Comparison of ENCODE assay signal across 8 cellular contexts in genomic region chr6:13874191-13874549, GRCh38. TPM values are rescaled to one million over a fixed set of nuclear protein-coding genes. Genes with fewer than 3 reads are reported as not detected.
DNase-seq lines count a peak whose midpoint lies in the region; ATAC-seq and TF ChIP-seq lines count a peak whose summit lies in the region.
"Had no signal": no experiment of that assay in that cellular context is flagged by ENCODE, and none has a peak within 500 bp of the region (broad histone marks: within the 10 kb centered on the region; RNA-seq: fewer than 3 reads in every experiment).

No MANE protein-coding gene starts in this region.

- POLR2A ChIA-PET in HEK293 (lab: Yijun Ruan, JAX) = interaction anchor here (1.3 kb wide), 1 partner anchor 300 kb away, joined by 3 read pairs; the partner anchor contains the start of gene SIRT5

- peaks cover 13% of the 10 kb centered on the region for H3K4me1 Mint-ChIP-seq in stimulated activated effector memory CD8-positive, alpha-beta T cell treated with anti-CD3 and anti-CD28 coated beads, Interleukin-12 subunit alpha, Interleukin-12 subunit beta, amount 100 ng/mL, for 72 hours

- no peak overlapping the region for H3K27ac Mint-ChIP-seq in stimulated activated effector memory CD8-positive, alpha-beta T cell treated with anti-CD3 and anti-CD28 coated beads, Interleukin-12 subunit alpha, Interleukin-12 subunit beta, amount 100 ng/mL, for 72 hours

- H3K27me3 ChIP-seq in SJSA1 (replicated peaks) (0 out of 2 replicates have a peak, but pooled peaks cover 2% of the 10 kb centered on the region), hepatocyte (no peaks in the 10 kb centered on the region)

- no peaks in the 10 kb centered on the region for H3K79me2 ChIP-seq in hepatocyte

- H3K4me3 ChIP-seq in HEK293 (ENCODE audit: low read depth, low read length) = peak overlapping the region; percentile 25; the same call in 1 of the 2 replicates
- peak overlapping the region; percentile 23 for H3K4me3 ChIP-seq in SJSA1
- peak overlapping the region; percentile 27 for H3K4me3 ChIP-seq in hepatocyte

- CTCF ChIA-PET in HEK293 (lab: Yijun Ruan, JAX) = interaction anchor here (0.5 to 3.0 kb wide), 33 partner anchors 10 to 1000 kb away, joined by 3 to 32 read pairs (median 6); partner anchors contain the start of gene NOL7

- TF ChIP-seq CTCF in HEK293 (tag by site-specific recombination; IDR thresholded peaks at IDR 0.05) (no peak), hepatocyte (IDR thresholded peaks at IDR 0.05; ENCODE audit: poor library complexity) (no peak)

- no peak for ATAC-seq in stimulated activated effector memory CD8-positive, alpha-beta T cell treated with anti-CD3 and anti-CD28 coated beads, Interleukin-12 subunit alpha, Interleukin-12 subunit beta, amount 100 ng/mL, for 72 hours
- no peak for ATAC-seq in GM18907 (IDR thresholded peaks at IDR 0.05; ENCODE audit: unreplicated experiment)
- no peak for ATAC-seq in HG02852 (IDR thresholded peaks at IDR 0.05; ENCODE audit: unreplicated experiment)
- ATAC-seq in GM19467 (IDR thresholded peaks at IDR 0.05; ENCODE audit: unreplicated experiment) = no peak

- H3K9me2 ChIP-seq in hepatocyte (replicated peaks; ENCODE audit: insufficient read depth) = no peaks in the 10 kb centered on the region

- WGBS in hepatocyte (ENCODE audit: low lambda C conversion rate, missing lambda C conversion rate) = 69% methylated on average over 8 of the region's 8 CpGs

- no peaks in the 10 kb centered on the region for H3K4me1 ChIP-seq in HEK293 (ENCODE audit: control insufficient read depth, insufficient read depth, low read length)
- peaks cover 8% of the 10 kb centered on the region for H3K4me1 ChIP-seq in SJSA1 (replicated peaks)
- peaks cover 9% of the 10 kb centered on the region for H3K4me1 ChIP-seq in hepatocyte (ENCODE audit: insufficient read depth)

- H3K36me3 Mint-ChIP-seq in stimulated activated effector memory CD8-positive, alpha-beta T cell treated with anti-CD3 and anti-CD28 coated beads, Interleukin-12 subunit alpha, Interleukin-12 subunit beta, amount 100 ng/mL, for 72 hours = no peaks in the 10 kb centered on the region

- no peak overlapping the region; the same call in 1 of the 2 replicates for H3K27ac ChIP-seq in HEK293 (ENCODE audit: extremely low read depth, low read depth, low read length)
- no peak overlapping the region for H3K27ac ChIP-seq in SJSA1
- peak overlapping the region; percentile 93 for H3K27ac ChIP-seq in hepatocyte

- H3K9me3 Mint-ChIP-seq in stimulated activated effector memory CD8-positive, alpha-beta T cell treated with anti-CD3 and anti-CD28 coated beads, Interleukin-12 subunit alpha, Interleukin-12 subunit beta, amount 100 ng/mL, for 72 hours = no peaks in the 10 kb centered on the region

- no peaks in the 10 kb centered on the region for H3K9me3 ChIP-seq in HEK293 (ENCODE audit: control insufficient read depth, insufficient read depth, low read depth, low read length)
- no peaks in the 10 kb centered on the region; the same call in 1 of the 2 replicates for H3K9me3 ChIP-seq in SJSA1 (replicated peaks)
- no peaks in the 10 kb centered on the region for H3K9me3 ChIP-seq in hepatocyte (ENCODE audit: low read depth)

- DNase-seq in SJSA1 (ENCODE audit: low read depth in 1 of 2, low spot score in 2 of 2) (no peak), hepatocyte (ENCODE audit: low spot score) (no peak)
- DNase-seq in stimulated activated effector memory CD8-positive, alpha-beta T cell treated with anti-CD3 and anti-CD28 coated beads, Interleukin-12 subunit alpha, Interleukin-12 subunit beta, amount 100 ng/mL, for 72 hours (ENCODE audit: low spot score in 2 of 2) = no peak

- peak overlapping the region; percentile 95 for H3K4me2 ChIP-seq in hepatocyte

- no peaks in the 10 kb centered on the region for H4K20me1 ChIP-seq in hepatocyte (ENCODE audit: insufficient read depth, poor library complexity, severe bottlenecking)

- H3K4me3 Mint-ChIP-seq in stimulated activated effector memory CD8-positive, alpha-beta T cell treated with anti-CD3 and anti-CD28 coated beads, Interleukin-12 subunit alpha, Interleukin-12 subunit beta, amount 100 ng/mL, for 72 hours = peak overlapping the region; percentile 73

- peak overlapping the region; percentile 71 for H2AFZ ChIP-seq in hepatocyte

- H3K36me3 ChIP-seq in HEK293 (ENCODE audit: control insufficient read depth in 2 of 2, insufficient read depth in 1 of 2, low read length in 2 of 2) (no peaks in the 10 kb centered on the region), SJSA1 (no peaks in the 10 kb centered on the region), hepatocyte (replicated peaks; ENCODE audit: insufficient read depth, low read depth) (no peaks in the 10 kb centered on the region)

TF ChIP-seq in HEK293, 187 proteins besides CTCF, POLR2A, EP300 and RAD21:
- no peak for TF ChIP-seq KLF8 (tag by site-specific recombination; IDR thresholded peaks at IDR 0.05)
- 0 out of 2 replicates have a peak, but pooled peaks have one; percentile 2 for TF ChIP-seq KLF7 (tag by site-specific recombination; IDR thresholded peaks at IDR 0.05; ENCODE audit: borderline replicate concordance)

RNA-seq across cellular contexts. Expression of gene RNF182, which starts 50.6 kb away (rescaled TPM):
- 3.1 and 7.2 TPM in 2 replicates for total RNA-seq in SJSA1 (2014; rRNA removed; shearing (Covaris generic))
- 1.2 and 2.0 TPM in 2 replicates for total RNA-seq in hepatocyte
- polyA plus RNA-seq in hepatocyte = 0.40 TPM in 1 of 2 replicates, not detected in the other
- total RNA-seq: T-helper 2 cell treated with Interferon-gamma antibody and Interleukin-4, amounts not matched to agents 100 ng/mL and 5 ng/mL, for 36 hours had no signal

RNA-seq across cellular contexts. Expression of gene MCUR1, which starts 59.8 kb away (rescaled TPM):
- total RNA-seq in SJSA1 (2014; rRNA removed; shearing (Covaris generic)) = 25.1 and 27.9 TPM in 2 replicates
- 16.1 and 18.6 TPM in 2 replicates for total RNA-seq in hepatocyte
- polyA plus RNA-seq in hepatocyte = 22.9 and 27.6 TPM in 2 replicates
